31 cellular contexts compared by ENCODE assay signal in genomic region chr6:105161411-105161810, GRCh38. TPM values are rescaled to one million over a fixed set of nuclear protein-coding genes. Genes with fewer than 3 reads are reported as not detected.
"Had no signal": no experiment of that assay in that cellular context is flagged by ENCODE, and none has a peak within 500 bp of the region (broad histone marks: within the 10 kb centered on the region; RNA-seq: fewer than 3 reads in every experiment).

No MANE protein-coding gene starts in this region.

- H3K4me1 ChIP-seq: adrenal gland had no signal

- H3K9me3 ChIP-seq: adrenal gland, SJCRH30, SK-N-SH had no signal

- H3K4me3 Mint-ChIP-seq: activated CD4-positive, alpha-beta memory T cell treated with anti-CD3 and anti-CD28 coated beads, Interleukin-2, amount 10 ng/mL, durations not matched to agents 7 days and 5 days; activated CD4-positive, alpha-beta T cell treated with anti-CD3 and anti-CD28 coated beads for 36 hours; activated naive CD4-positive, alpha-beta T cell treated with anti-CD3 and anti-CD28 coated beads, Interleukin-2, amount 10 ng/mL, durations not matched to agents 7 days and 5 days; activated naive CD8-positive, alpha-beta T cell treated with anti-CD3 and anti-CD28 coated beads for 36 hours; activated T-helper 17 cell treated with anti-CD3 and anti-CD28 coated beads, Interleukin-2, amount 50 U/mL, for 72 hours had no signal

- H3K9me3 Mint-ChIP-seq: activated CD4-positive, alpha-beta memory T cell treated with anti-CD3 and anti-CD28 coated beads, Interleukin-2, amount 10 ng/mL, durations not matched to agents 7 days and 5 days; activated naive CD4-positive, alpha-beta T cell treated with anti-CD3 and anti-CD28 coated beads, Interleukin-2, amount 10 ng/mL, durations not matched to agents 7 days and 5 days; activated naive CD8-positive, alpha-beta T cell treated with anti-CD3 and anti-CD28 coated beads for 36 hours; activated T-helper 17 cell treated with anti-CD3 and anti-CD28 coated beads, Interleukin-2, amount 50 U/mL, for 72 hours had no signal

- H3K27ac Mint-ChIP-seq: activated CD4-positive, alpha-beta memory T cell treated with anti-CD3 and anti-CD28 coated beads, Interleukin-2, amount 10 ng/mL, durations not matched to agents 7 days and 5 days; activated CD4-positive, alpha-beta T cell treated with anti-CD3 and anti-CD28 coated beads for 36 hours; activated naive CD4-positive, alpha-beta T cell treated with anti-CD3 and anti-CD28 coated beads, Interleukin-2, amount 10 ng/mL, durations not matched to agents 7 days and 5 days; activated naive CD8-positive, alpha-beta T cell treated with anti-CD3 and anti-CD28 coated beads for 36 hours; activated T-helper 17 cell treated with anti-CD3 and anti-CD28 coated beads, Interleukin-2, amount 50 U/mL, for 72 hours had no signal

- H3K4me1 Mint-ChIP-seq: activated CD4-positive, alpha-beta memory T cell treated with anti-CD3 and anti-CD28 coated beads, Interleukin-2, amount 10 ng/mL, durations not matched to agents 7 days and 5 days; activated CD4-positive, alpha-beta T cell treated with anti-CD3 and anti-CD28 coated beads for 36 hours; activated naive CD4-positive, alpha-beta T cell treated with anti-CD3 and anti-CD28 coated beads, Interleukin-2, amount 10 ng/mL, durations not matched to agents 7 days and 5 days; activated naive CD8-positive, alpha-beta T cell treated with anti-CD3 and anti-CD28 coated beads for 36 hours; activated T-helper 17 cell treated with anti-CD3 and anti-CD28 coated beads, Interleukin-2, amount 50 U/mL, for 72 hours had no signal

- H3K27me3 ChIP-seq: SJCRH30 had no signal

- H3K27ac ChIP-seq: adrenal gland, RWPE1, SJCRH30, VCaP had no signal

- ATAC-seq: activated CD4-positive, alpha-beta T cell treated with anti-CD3 and anti-CD28 coated beads for 36 hours; activated T-helper 17 cell treated with anti-CD3 and anti-CD28 coated beads, Interleukin-2, amount 50 U/mL, for 72 hours; K562; Panc1 had no signal

- H3K4me3 ChIP-seq: adrenal gland, K562, SJCRH30 had no signal

- H3K36me3 Mint-ChIP-seq: activated naive CD4-positive, alpha-beta T cell treated with anti-CD3 and anti-CD28 coated beads, Interleukin-2, amount 10 ng/mL, durations not matched to agents 7 days and 5 days; activated naive CD8-positive, alpha-beta T cell treated with anti-CD3 and anti-CD28 coated beads for 36 hours had no signal

- H3K36me3 ChIP-seq: adrenal gland had no signal

- DNase-seq: activated CD4-positive, alpha-beta memory T cell treated with anti-CD3 and anti-CD28 coated beads, Interleukin-2, amount 10 ng/mL, durations not matched to agents 7 days and 5 days; activated CD4-positive, alpha-beta T cell treated with anti-CD3 and anti-CD28 coated beads for 36 hours; activated CD4-positive, alpha-beta T cell treated with anti-CD3 and anti-CD28 coated beads, Interleukin-2, amount 50 U/mL, for 1 hour; activated gamma-delta T cell treated with Interleukin-2 at 50 U/mL for 16 hours; activated naive CD4-positive, alpha-beta T cell treated with anti-CD3 and anti-CD28 coated beads, Interleukin-2, amount 10 ng/mL, durations not matched to agents 7 days and 5 days; activated naive CD8-positive, alpha-beta T cell treated with anti-CD3 and anti-CD28 coated beads for 36 hours; activated T-cell treated with anti-CD3 and anti-CD28 coated beads for 4 hours; activated T-cell treated with anti-CD3 and anti-CD28 coated beads, Interleukin-2, amount 50 U/mL, for 48 hours; adrenal gland; anterior cingulate cortex; Karpas-422; NCI-H1048; NCI-H1417; NCI-H1930; NCI-H345; NCI-H510A; NCI-H526 treated with DMSO at 0.1 percent for 48 hours; NCI-H82; NK-92 treated with Interleukin-12 subunit alpha and Interleukin-12 subunit beta, amount 100 ng/mL, for 24 hours; OCI-M1; Right ventricle myocardium superior; SK-N-SH; T-helper 1 cell had no signal

RNA-seq across cellular contexts. Expression of gene POPDC3, which starts 18.4 kb away (rescaled TPM):
- total RNA-seq: activated CD4-positive, alpha-beta memory T cell treated with anti-CD3 and anti-CD28 coated beads, Interleukin-2, amount 10 ng/mL, durations not matched to agents 7 days and 5 days; activated CD4-positive, alpha-beta T cell treated with anti-CD3 and anti-CD28 coated beads for 36 hours; activated CD8-positive, alpha-beta memory T cell treated with anti-CD3 and anti-CD28 coated beads for 36 hours; activated naive CD8-positive, alpha-beta T cell treated with anti-CD3 and anti-CD28 coated beads for 36 hours; T-helper 2 cell treated with Interferon-gamma antibody and Interleukin-4, amounts not matched to agents 100 ng/mL and 5 ng/mL, for 36 hours had no signal
